In the genomic region with DNA sequence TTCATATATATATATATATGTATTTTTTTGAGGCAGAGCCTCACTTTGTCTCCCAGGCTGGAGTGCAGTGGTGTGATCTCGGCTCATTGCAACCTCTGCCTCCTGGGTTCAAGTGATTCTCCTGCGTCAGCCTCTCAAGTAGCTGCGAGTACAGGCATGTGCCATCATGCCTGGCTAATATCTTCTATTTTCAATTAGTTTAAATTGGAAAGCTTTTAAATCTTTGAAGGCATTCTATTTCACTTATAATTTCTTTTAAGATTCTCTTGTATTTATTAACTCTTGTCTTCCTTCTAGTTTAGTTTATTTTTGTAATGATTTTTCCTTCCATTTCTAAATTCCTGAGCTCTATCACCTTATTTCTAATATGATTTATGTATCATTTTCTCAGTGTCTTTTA, we compare ENCODE assay signal across 19 cellular contexts.
DNase-seq lines count a peak whose midpoint lies in the region; ATAC-seq, FAIRE-seq and TF ChIP-seq lines count a peak whose summit lies in the region.
"Had no signal": no experiment of that assay in that cellular context is flagged by ENCODE, and none has a peak within 500 bp of the region (broad histone marks: within the 10 kb centered on the region; RNA-seq: fewer than 3 reads in every experiment).

No MANE protein-coding gene starts in this region.

- TF ChIP-seq CTCF in RWPE2 (IDR thresholded peaks at IDR 0.05; ENCODE audit: poor library complexity, severe bottlenecking) (no peak), pancreas (IDR thresholded peaks at IDR 0.05) (no peak)
- TF ChIP-seq CTCF in CD4-positive, alpha-beta T cell (IDR thresholded peaks at IDR 0.05), result no peak

- peak; percentile 9 for FAIRE-seq in pancreas (lab: Jason Lieb, UNC)
- FAIRE-seq: GM12878, GM19239 had no signal

- H3K4me3 ChIP-seq in RWPE2 (ENCODE audit: severe bottlenecking), result no peak overlapping the region
- no peak overlapping the region for H3K4me3 ChIP-seq in pancreas
- H3K4me3 ChIP-seq: GM12878, HAP-1 had no signal

- POLR2A ChIA-PET in CD4-positive, alpha-beta T cell (lab: Charles Lee), result no interaction called here

- DNase-seq in DMS79 (lab: John Stamatoyannopoulos, UW) (peak; percentile 21), RWPE2 (ENCODE audit: low spot score) (no peak), epithelial cell of prostate (ENCODE audit: low read depth, low spot score) (no peak), pancreas (no peak), midbrain (lab: John Stamatoyannopoulos, UW) (no peak)
- DNase-seq in CD4-positive, alpha-beta T cell, result no peak
- DNase-seq: COR-L47, NCI-H1105, NCI-H2227 treated with DMSO at 0.1 percent for 48 hours, NCI-H510A treated with DMSO at 0.1 percent for 48 hours, NCI-H82, OCI-M1, SHP77 treated with DMSO at 0.1 percent for 48 hours, SK-N-SH had no signal

- H3K27ac ChIP-seq in RWPE2 (ENCODE audit: poor library complexity, severe bottlenecking) (peak overlapping the region; percentile 29), epithelial cell of prostate (peak overlapping the region; percentile 72), pancreas (no peak overlapping the region)
- H3K27ac ChIP-seq in CD4-positive, alpha-beta T cell (ENCODE audit: low read depth, low read length), result no peak overlapping the region

- 94 to 99% methylated on average over 3 of the region's 3 CpGs for WGBS in pancreas, 2 donors

- H3K36me3 Mint-ChIP-seq in CD4-positive, alpha-beta T cell (ENCODE audit: low read depth), result no peaks in the 10 kb centered on the region

- no peaks in the 10 kb centered on the region for H3K9me3 Mint-ChIP-seq in CD4-positive, alpha-beta T cell

- intact Hi-C loops in pancreas (cut with DNase I), result no loop called here
- intact Hi-C loops in CD4-positive, alpha-beta T cell (cut with DNase I, micrococcal nuclease), result no loop called here

- no peak overlapping the region for H3K4me3 Mint-ChIP-seq in CD4-positive, alpha-beta T cell
- H3K4me3 Mint-ChIP-seq: IgD-negative memory B cell had no signal

- H3K27me3 Mint-ChIP-seq in CD4-positive, alpha-beta T cell, result peaks cover 4% of the 10 kb centered on the region
- H3K27me3 Mint-ChIP-seq: IgD-negative memory B cell had no signal

- H3K27me3 ChIP-seq in RWPE2 (ENCODE audit: insufficient read depth, poor library complexity, severe bottlenecking) (no peaks in the 10 kb centered on the region), pancreas (no peaks in the 10 kb centered on the region)
- H3K27me3 ChIP-seq in CD4-positive, alpha-beta T cell (ENCODE audit: control insufficient read depth, insufficient read depth, low read length), result no peaks in the 10 kb centered on the region

- ATAC-seq in RWPE2 (ENCODE audit: low read depth), result no peak
- ATAC-seq in pancreas, result no peak
- no peak for ATAC-seq in CD4-positive, alpha-beta T cell (ENCODE audit: poor library complexity)
- no peak for ATAC-seq in HG02610 (IDR thresholded peaks at IDR 0.05; ENCODE audit: unreplicated experiment)
- ATAC-seq: GM12878 had no signal

- no peaks in the 10 kb centered on the region for H3K4me1 Mint-ChIP-seq in CD4-positive, alpha-beta T cell (ENCODE audit: low read depth)

- H3K4me1 ChIP-seq in RWPE2 (ENCODE audit: insufficient read depth, poor library complexity, severe bottlenecking) (peaks cover 18% of the 10 kb centered on the region), pancreas (no peaks in the 10 kb centered on the region)

- CTCF ChIA-PET in CD4-positive, alpha-beta T cell (lab: Charles Lee), result no interaction called here

- no peaks in the 10 kb centered on the region; the same call in 1 of the 2 replicates for H3K36me3 ChIP-seq in RWPE2 (ENCODE audit: low read depth)
- H3K36me3 ChIP-seq in pancreas, result no peaks in the 10 kb centered on the region
- H3K36me3 ChIP-seq: HAP-1 had no signal

- H3K27ac Mint-ChIP-seq in CD4-positive, alpha-beta T cell, result no peak overlapping the region
- H3K27ac Mint-ChIP-seq: IgD-negative memory B cell had no signal

- H3K9me3 ChIP-seq in RWPE2 (ENCODE audit: severe bottlenecking), result peaks cover 2% of the 10 kb centered on the region
- no peaks in the 10 kb centered on the region for H3K9me3 ChIP-seq in pancreas
- no peaks in the 10 kb centered on the region for H3K9me3 ChIP-seq in CD4-positive, alpha-beta T cell (ENCODE audit: control insufficient read depth, low read length)
- H3K9me3 ChIP-seq: HAP-1 had no signal

Comparison
In these comparisons a context has a peak if more than half of its experiments do, and no peak if none do; other contexts are left out.
1. H3K27ac ChIP-seq: peak in RWPE2 (single experiment) and epithelial cell of prostate (single experiment); none in pancreas (0 of 4) and CD4-positive, alpha-beta T cell (single experiment).